Comparison of ENCODE assay signal across 33 cellular contexts in the genomic region with DNA sequence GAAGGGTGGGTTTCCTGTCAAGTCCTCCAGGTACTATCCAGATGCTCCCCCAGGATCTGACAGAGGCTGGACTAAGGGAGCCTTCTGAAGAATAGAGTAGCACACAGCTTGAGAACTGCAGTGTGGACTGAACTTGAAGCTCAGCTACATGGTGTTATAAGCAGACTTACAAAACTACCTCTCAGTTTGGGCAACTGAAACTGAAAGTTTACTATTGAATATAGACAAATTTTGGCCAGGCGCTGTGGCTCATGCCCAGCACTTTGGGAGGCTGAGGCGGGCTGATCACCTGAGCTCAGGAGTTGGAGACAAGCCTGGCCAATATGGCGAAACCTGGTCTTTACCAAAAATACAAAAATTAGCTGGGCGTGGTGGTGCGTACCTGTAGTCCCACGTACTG.
"Had no signal": no experiment of that assay in that cellular context is flagged by ENCODE, and none has a peak within 500 bp of the region (broad histone marks: within the 10 kb centered on the region; RNA-seq: fewer than 3 reads in every experiment).

No MANE protein-coding gene starts in this region.

- H3K9me3 Mint-ChIP-seq: activated B cell treated with CpG ODN at 0.5 μM for 24 hours; activated CD8-positive, alpha-beta T cell treated with anti-CD3 and anti-CD28 coated beads for 36 hours; activated T-cell treated with anti-CD3 and anti-CD28 coated beads, Interleukin-2, amount 50 U/mL, for 4 hours; activated T-helper 17 cell treated with anti-CD3 and anti-CD28 coated beads, Interleukin-2, amount 50 U/mL, for 72 hours; central memory CD8-positive, alpha-beta T cell; effector memory CD8-positive, alpha-beta T cell; T-helper 2 cell treated with Interferon-gamma antibody and Interleukin-4, amounts not matched to agents 5 μg/mL and 100 μg/mL, for 36 hours had no signal

- H3K4me1 ChIP-seq: esophagus muscularis mucosa, foreskin keratinocyte, gastrocnemius medialis had no signal

- H3K4me3 ChIP-seq: coronary artery, dorsolateral prefrontal cortex, esophagus muscularis mucosa, gastrocnemius medialis, heart left ventricle had no signal

- H3K27ac ChIP-seq: brain microvascular endothelial cell, coronary artery, dorsolateral prefrontal cortex, esophagus muscularis mucosa, foreskin keratinocyte, gastrocnemius medialis, heart left ventricle, WERI-Rb-1 had no signal

- H3K36me3 ChIP-seq: brain microvascular endothelial cell, esophagus muscularis mucosa, gastrocnemius medialis, heart left ventricle, WERI-Rb-1 had no signal

- H3K27me3 Mint-ChIP-seq: activated B cell treated with CpG ODN at 0.5 μM for 24 hours; activated CD8-positive, alpha-beta T cell treated with anti-CD3 and anti-CD28 coated beads for 36 hours; activated naive CD8-positive, alpha-beta T cell; activated T-helper 17 cell treated with anti-CD3 and anti-CD28 coated beads, Interleukin-2, amount 50 U/mL, for 72 hours; central memory CD8-positive, alpha-beta T cell; dendritic cell treated with granulocyte-macrophage colony-stimulating factor and Interleukin-4, amounts not matched to agents 40 ng/mL and 50 ng/mL, for 4 days; effector memory CD8-positive, alpha-beta T cell had no signal

- H3K4me3 Mint-ChIP-seq: activated B cell treated with CpG ODN at 0.5 μM for 24 hours; activated CD8-positive, alpha-beta T cell treated with anti-CD3 and anti-CD28 coated beads for 36 hours; activated naive CD8-positive, alpha-beta T cell; activated T-cell treated with anti-CD3 and anti-CD28 coated beads, Interleukin-2, amount 50 U/mL, for 4 hours; activated T-helper 17 cell treated with anti-CD3 and anti-CD28 coated beads, Interleukin-2, amount 50 U/mL, for 72 hours; central memory CD8-positive, alpha-beta T cell; dendritic cell treated with granulocyte-macrophage colony-stimulating factor and Interleukin-4, amounts not matched to agents 40 ng/mL and 50 ng/mL, for 4 days; effector memory CD8-positive, alpha-beta T cell; T-helper 2 cell treated with Interferon-gamma antibody and Interleukin-4, amounts not matched to agents 5 μg/mL and 100 μg/mL, for 36 hours had no signal

- H3K27ac Mint-ChIP-seq: activated B cell treated with CpG ODN at 0.5 μM for 24 hours; activated CD8-positive, alpha-beta T cell treated with anti-CD3 and anti-CD28 coated beads for 36 hours; activated naive CD8-positive, alpha-beta T cell; activated T-helper 17 cell treated with anti-CD3 and anti-CD28 coated beads, Interleukin-2, amount 50 U/mL, for 72 hours; dendritic cell treated with granulocyte-macrophage colony-stimulating factor and Interleukin-4, amounts not matched to agents 40 ng/mL and 50 ng/mL, for 4 days; T-helper 2 cell treated with Interferon-gamma antibody and Interleukin-4, amounts not matched to agents 5 μg/mL and 100 μg/mL, for 36 hours had no signal

- H3K4me1 Mint-ChIP-seq: activated B cell treated with CpG ODN at 0.5 μM for 24 hours; activated T-helper 17 cell treated with anti-CD3 and anti-CD28 coated beads, Interleukin-2, amount 50 U/mL, for 72 hours had no signal

- H3K27me3 ChIP-seq: brain microvascular endothelial cell, dorsolateral prefrontal cortex, esophagus muscularis mucosa, foreskin keratinocyte, gastrocnemius medialis, heart left ventricle had no signal

- FAIRE-seq: astrocyte, bronchial epithelial cell had no signal

- DNase-seq: activated B cell treated with CpG ODN at 0.5 μM for 24 hours; activated CD4-positive, alpha-beta T cell treated with anti-CD3 and anti-CD28 coated beads for 48 hours; activated CD4-positive, alpha-beta T cell treated with anti-CD3 and anti-CD28 coated beads, Interleukin-2, amount 50 U/mL, for 1 hour; activated CD4-positive, alpha-beta T cell treated with anti-CD3 and anti-CD28 coated beads, Interleukin-2, amount 50 U/mL, for 48 hours; activated CD8-positive, alpha-beta memory T cell treated with anti-CD3 and anti-CD28 coated beads for 24 hours; activated CD8-positive, alpha-beta T cell treated with anti-CD3 and anti-CD28 coated beads for 36 hours; activated effector memory CD4-positive, alpha-beta T cell treated with Interleukin-2 at 50 U/mL for 16 hours; activated gamma-delta T cell treated with Interleukin-2 at 50 U/mL for 16 hours; activated naive CD4-positive, alpha-beta T cell treated with anti-CD3 and anti-CD28 coated beads, Interleukin-2, amount 50 U/mL, for 16 hours; activated naive CD4-positive, alpha-beta T cell treated with Interleukin-2 at 50 U/mL for 16 hours; activated T-cell treated with anti-CD3 and anti-CD28 coated beads, Interleukin-2, amount 50 U/mL, for 4 hours; amniotic stem cell; anterior cingulate cortex; brain microvascular endothelial cell; dorsolateral prefrontal cortex; effector CD4-positive, alpha-beta T cell; effector memory CD8-positive, alpha-beta T cell; erythroblast; foreskin keratinocyte; gastrocnemius medialis; glutamatergic neuron; heart left ventricle; T1000; WERI-Rb-1 had no signal

- H3K36me3 Mint-ChIP-seq: activated naive CD8-positive, alpha-beta T cell had no signal

- H3K9me3 ChIP-seq: esophagus muscularis mucosa, gastrocnemius medialis, heart left ventricle had no signal
